ENCODE assay signal across 22 cellular contexts in genomic region chr9:86713456-86713855, GRCh38.
DNase-seq lines count a peak whose midpoint lies in the region; ATAC-seq and TF ChIP-seq lines count a peak whose summit lies in the region.
"Had no signal": no experiment of that assay in that cellular context is flagged by ENCODE, and none has a peak within 500 bp of the region (broad histone marks: within the 10 kb centered on the region; RNA-seq: fewer than 3 reads in every experiment).

No MANE protein-coding gene starts in this region.

- H3K4me3 ChIP-seq in astrocyte of the spinal cord (ENCODE audit: low read depth, low read length) = no peak overlapping the region
- H3K4me3 ChIP-seq: BLaER1 treated with 17β-estradiol and CSF1 and Interleukin-3, amounts not matched to agents 10 nM and 100 nM; mucosa of descending colon had no signal

- TF ChIP-seq CTCF in astrocyte of the spinal cord (IDR thresholded peaks at IDR 0.05; ENCODE audit: low read depth, low read length) = no peak

- no peak for ATAC-seq in GM18520 (IDR thresholded peaks at IDR 0.05; ENCODE audit: unreplicated experiment)
- no peak for ATAC-seq in activated naive CD4-positive, alpha-beta T cell treated with anti-CD3 and anti-CD28 coated beads, Interleukin-2, amount 50 U/mL, for 72 hours
- ATAC-seq: mucosa of descending colon had no signal

- in situ Hi-C loops in astrocyte of the spinal cord (cut with HindIII; ENCODE audit: low sequenced_read_pairs) = no loop called here
- in situ Hi-C loops in ACHN (cut with HindIII; ENCODE audit: low pct_ligation_motif_present, low pct_unique_long_range_greater_than_20kb, low sequenced_read_pairs) = no loop called here

- no peaks in the 10 kb centered on the region for H3K36me3 Mint-ChIP-seq in activated naive CD4-positive, alpha-beta T cell treated with anti-CD3 and anti-CD28 coated beads, Interleukin-2, amount 50 U/mL, for 72 hours

- H3K27ac Mint-ChIP-seq in activated naive CD4-positive, alpha-beta T cell treated with anti-CD3 and anti-CD28 coated beads, Interleukin-2, amount 50 U/mL, for 72 hours = no peak overlapping the region
- H3K27ac Mint-ChIP-seq: T-helper 1 cell treated with Interleukin-12 subunit alpha and Interleukin-12 subunit beta and Interleukin-4 antibody, amounts not matched to agents 30 μg/mL and 1 μg/mL, for 36 hours had no signal

- DNase-seq in A172 (ENCODE audit: low spot score) = peak; percentile 63
- DNase-seq in HT1080 (ENCODE audit: low read depth) = peak; percentile 78
- DNase-seq in astrocyte of the spinal cord (ENCODE audit: low read depth, low spot score) = peak; percentile 57
- DNase-seq in kidney glomerular epithelial cell (lab: John Stamatoyannopoulos, UW) = peak; percentile 8
- no peak for DNase-seq in NCI-H510A (lab: John Stamatoyannopoulos, UW)
- DNase-seq in activated naive CD4-positive, alpha-beta T cell treated with anti-CD3 and anti-CD28 coated beads, Interleukin-2, amount 50 U/mL, for 72 hours (ENCODE audit: low spot score in 2 of 2) = no peak
- DNase-seq in ACHN = no peak
- DNase-seq: 8988T; activated gamma-delta T cell treated with Interleukin-2 at 50 U/mL for 16 hours; amniotic stem cell; cerebellar nuclear complex; effector CD8-positive, alpha-beta T cell; GDM1; head of caudate nucleus; left ventricle myocardium superior; mucosa of descending colon; NCI-H1694 treated with DMSO at 0.1 percent for 48 hours; SHP77 treated with DMSO at 0.1 percent for 48 hours; WERI-Rb-1 had no signal

- no peaks in the 10 kb centered on the region for H3K9me3 Mint-ChIP-seq in activated naive CD4-positive, alpha-beta T cell treated with anti-CD3 and anti-CD28 coated beads, Interleukin-2, amount 50 U/mL, for 72 hours
- H3K9me3 Mint-ChIP-seq: T-helper 1 cell treated with Interleukin-12 subunit alpha and Interleukin-12 subunit beta and Interleukin-4 antibody, amounts not matched to agents 30 μg/mL and 1 μg/mL, for 36 hours had no signal

Comparison
In these comparisons a context has a peak if more than half of its experiments do, and no peak if none do; other contexts are left out.
1. DNase-seq: peak in A172 (single experiment), HT1080 (single experiment), astrocyte of the spinal cord (single experiment) and kidney glomerular epithelial cell (single experiment); none in NCI-H510A (single experiment), activated naive CD4-positive, alpha-beta T cell treated with anti-CD3 and anti-CD28 coated beads, Interleukin-2, amount 50 U/mL, for 72 hours (0 of 2) and ACHN (single experiment).